25 cellular contexts compared by ENCODE assay signal in the genomic region with DNA sequence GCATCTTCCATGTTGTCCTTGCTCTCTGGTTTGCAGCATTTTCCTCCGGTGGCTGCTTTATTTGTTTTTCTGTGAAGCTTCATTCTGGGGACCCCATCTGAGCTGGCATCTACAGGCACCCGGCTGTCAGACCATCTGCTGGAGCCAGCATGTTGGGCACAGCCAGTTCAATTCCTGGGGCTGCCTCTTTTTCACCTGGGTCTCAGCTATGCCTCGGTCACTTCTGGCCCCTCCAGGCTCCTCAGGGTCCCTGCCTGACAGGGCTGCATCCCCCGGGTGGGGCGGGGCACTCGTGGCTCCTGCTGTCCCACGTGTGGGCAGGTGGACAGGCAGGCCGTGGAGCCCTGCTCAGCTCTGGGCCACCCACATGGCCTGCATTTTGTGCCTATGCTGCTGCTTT. TPM values are rescaled to one million over a fixed set of nuclear protein-coding genes. Genes with fewer than 3 reads are reported as not detected.
"Had no signal": no experiment of that assay in that cellular context is flagged by ENCODE, and none has a peak within 500 bp of the region (broad histone marks: within the 10 kb centered on the region; RNA-seq: fewer than 3 reads in every experiment).

No MANE protein-coding gene starts in this region.

- H3K27me3 Mint-ChIP-seq: activated B cell treated with CpG ODN at 0.5 μM for 24 hours; activated CD4-positive, alpha-beta T cell treated with anti-CD3 and anti-CD28 coated beads for 36 hours; activated CD8-positive, alpha-beta T cell treated with anti-CD3 and anti-CD28 coated beads for 36 hours; stimulated activated naive CD8-positive, alpha-beta T cell treated with anti-CD3 and anti-CD28 coated beads, Interleukin-15, Interleukin-2, amounts not matched to agents 100 ng/mL and 50 ng/mL, for 24 hours had no signal

- H3K4me3 Mint-ChIP-seq: activated B cell treated with CpG ODN at 0.5 μM for 24 hours; activated CD4-positive, alpha-beta T cell treated with anti-CD3 and anti-CD28 coated beads for 36 hours; activated CD8-positive, alpha-beta memory T cell treated with anti-CD3 and anti-CD28 coated beads, Interleukin-2, amount 10 ng/mL, durations not matched to agents 7 days and 5 days; activated CD8-positive, alpha-beta T cell treated with anti-CD3 and anti-CD28 coated beads for 36 hours; activated T-helper 1 cell treated with anti-CD3 and anti-CD28 coated beads, Interleukin-12 subunit alpha, Interleukin-12 subunit beta, Interleukin-2, Interleukin-4 antibody, amounts not matched to agents 30 ng/mL and 10 ng/mL and 1 ng/mL, durations not matched to agents 14 hours and 24 hours and 36 hours; endodermal cell; mesothelial cell of epicardium; natural killer cell; stimulated activated naive CD8-positive, alpha-beta T cell treated with anti-CD3 and anti-CD28 coated beads, Interleukin-15, Interleukin-2, amounts not matched to agents 100 ng/mL and 50 ng/mL, for 24 hours had no signal

- DNase-seq: activated B cell treated with CpG ODN at 0.5 μM for 24 hours; activated CD4-positive, alpha-beta T cell treated with anti-CD3 and anti-CD28 coated beads for 36 hours; activated CD8-positive, alpha-beta T cell treated with anti-CD3 and anti-CD28 coated beads for 36 hours; activated gamma-delta T cell; aorta; brain microvascular endothelial cell; central memory CD4-positive, alpha-beta T cell; cortex of kidney; endodermal cell; kidney; natural killer cell; psoas muscle; right cardiac atrium; stimulated activated CD4-positive, alpha-beta T cell treated with anti-CD3 and anti-CD28 coated beads, Interleukin-12 subunit alpha, Interleukin-12 subunit beta, amount 100 ng/mL, for 4 hours; thyroid gland; upper lobe of right lung had no signal

- H3K9me3 Mint-ChIP-seq: activated B cell treated with CpG ODN at 0.5 μM for 24 hours; activated CD8-positive, alpha-beta T cell treated with anti-CD3 and anti-CD28 coated beads for 36 hours; activated naive CD4-positive, alpha-beta T cell treated with anti-CD3 and anti-CD28 coated beads, Interleukin-2, amount 50 U/mL, for 72 hours; activated T-helper 1 cell treated with anti-CD3 and anti-CD28 coated beads, Interleukin-12 subunit alpha, Interleukin-12 subunit beta, Interleukin-2, Interleukin-4 antibody, amounts not matched to agents 30 ng/mL and 10 ng/mL and 1 ng/mL, durations not matched to agents 14 hours and 24 hours and 36 hours; natural killer cell; stimulated activated naive CD8-positive, alpha-beta T cell treated with anti-CD3 and anti-CD28 coated beads, Interleukin-15, Interleukin-2, amounts not matched to agents 100 ng/mL and 50 ng/mL, for 24 hours had no signal

- H3K27ac Mint-ChIP-seq: activated B cell treated with CpG ODN at 0.5 μM for 24 hours; activated CD4-positive, alpha-beta T cell treated with anti-CD3 and anti-CD28 coated beads for 36 hours; activated CD8-positive, alpha-beta memory T cell treated with anti-CD3 and anti-CD28 coated beads, Interleukin-2, amount 10 ng/mL, durations not matched to agents 7 days and 5 days; activated CD8-positive, alpha-beta T cell treated with anti-CD3 and anti-CD28 coated beads for 36 hours; activated naive CD4-positive, alpha-beta T cell treated with anti-CD3 and anti-CD28 coated beads, Interleukin-2, amount 50 U/mL, for 72 hours; endodermal cell; mesothelial cell of epicardium; natural killer cell; stimulated activated naive CD8-positive, alpha-beta T cell treated with anti-CD3 and anti-CD28 coated beads, Interleukin-15, Interleukin-2, amounts not matched to agents 100 ng/mL and 50 ng/mL, for 24 hours had no signal

- H3K4me1 Mint-ChIP-seq: activated B cell treated with CpG ODN at 0.5 μM for 24 hours; activated CD4-positive, alpha-beta T cell treated with anti-CD3 and anti-CD28 coated beads for 36 hours; activated CD8-positive, alpha-beta memory T cell treated with anti-CD3 and anti-CD28 coated beads, Interleukin-2, amount 10 ng/mL, durations not matched to agents 7 days and 5 days; endodermal cell; mesothelial cell of epicardium; natural killer cell had no signal

- ATAC-seq: activated CD4-positive, alpha-beta T cell treated with anti-CD3 and anti-CD28 coated beads for 36 hours; activated CD8-positive, alpha-beta memory T cell treated with anti-CD3 and anti-CD28 coated beads, Interleukin-2, amount 10 ng/mL, durations not matched to agents 7 days and 5 days; activated CD8-positive, alpha-beta T cell treated with anti-CD3 and anti-CD28 coated beads for 36 hours; activated naive CD4-positive, alpha-beta T cell treated with anti-CD3 and anti-CD28 coated beads, Interleukin-2, amount 50 U/mL, for 72 hours; gastroesophageal sphincter; left lobe of liver; natural killer cell; pancreas; psoas muscle; right cardiac atrium; upper lobe of right lung had no signal

- H3K36me3 Mint-ChIP-seq: activated CD8-positive, alpha-beta memory T cell treated with anti-CD3 and anti-CD28 coated beads, Interleukin-2, amount 10 ng/mL, durations not matched to agents 7 days and 5 days; activated naive CD4-positive, alpha-beta T cell treated with anti-CD3 and anti-CD28 coated beads, Interleukin-2, amount 50 U/mL, for 72 hours; natural killer cell had no signal

RNA-seq across cellular contexts. Expression of a gene that starts 37.4 kb away (rescaled TPM):
- total RNA-seq: activated B cell treated with CpG ODN at 0.5 μM for 24 hours; activated CD4-positive, alpha-beta T cell treated with anti-CD3 and anti-CD28 coated beads for 36 hours; activated CD8-positive, alpha-beta memory T cell treated with anti-CD3 and anti-CD28 coated beads, Interleukin-2, amount 10 ng/mL, durations not matched to agents 7 days and 5 days; activated CD8-positive, alpha-beta T cell treated with anti-CD3 and anti-CD28 coated beads for 36 hours; activated naive CD4-positive, alpha-beta T cell treated with anti-CD3 and anti-CD28 coated beads, Interleukin-2, amount 50 U/mL, for 72 hours; activated T-helper 1 cell treated with anti-CD3 and anti-CD28 coated beads, Interleukin-12 subunit alpha, Interleukin-12 subunit beta, Interleukin-2, Interleukin-4 antibody, amounts not matched to agents 30 ng/mL and 10 ng/mL and 1 ng/mL, durations not matched to agents 14 hours and 24 hours and 36 hours; aorta; kidney; natural killer cell; psoas muscle; right cardiac atrium; T-helper 1 cell treated with Interleukin-12 subunit alpha and Interleukin-12 subunit beta and Interleukin-4 antibody, amounts not matched to agents 30 ng/mL and 1 ng/mL, for 36 hours; upper lobe of right lung had no signal
